Comparison of ENCODE assay signal across 11 cellular contexts in the genomic region with DNA sequence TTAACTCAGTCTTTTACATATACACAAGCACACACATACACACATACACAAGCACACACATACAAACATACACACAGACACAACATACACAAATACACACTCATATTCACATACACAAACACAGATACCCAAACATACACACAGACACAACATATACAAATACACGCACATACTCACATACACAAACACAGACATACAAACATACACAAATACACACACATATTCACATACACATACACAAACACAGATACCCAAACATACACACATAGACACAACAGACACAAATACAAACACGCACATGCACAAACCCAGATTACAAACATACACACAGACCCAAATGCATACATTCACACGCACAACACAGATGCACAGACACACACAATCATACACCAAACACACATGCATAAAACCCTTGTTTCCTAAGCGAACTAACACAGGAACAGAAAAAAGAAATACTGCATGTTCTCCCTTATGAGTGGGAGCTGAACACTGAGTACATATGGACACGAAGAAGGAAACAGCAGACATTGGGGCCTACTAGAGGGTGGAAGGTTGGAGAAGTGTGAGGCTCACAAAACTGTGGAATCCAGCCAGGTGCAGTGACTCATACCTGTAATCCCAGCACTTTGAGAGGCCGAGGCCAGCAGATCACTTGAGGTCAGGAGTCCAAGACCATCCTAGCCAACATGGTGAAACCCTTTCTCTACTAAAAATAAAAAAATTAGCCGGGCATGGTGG. TPM values are rescaled to one million over a fixed set of nuclear protein-coding genes. Genes with fewer than 3 reads are reported as not detected.
A peak's percentile ranks its signal among the peaks of the same experiment; 100 is the strongest.
DNase-seq lines count a peak whose midpoint lies in the region; ATAC-seq and TF ChIP-seq lines count a peak whose summit lies in the region.
"Had no signal": no experiment of that assay in that cellular context is flagged by ENCODE, and none has a peak within 500 bp of the region (broad histone marks: within the 10 kb centered on the region; RNA-seq: fewer than 3 reads in every experiment).

No MANE protein-coding gene starts in this region.

- TF ChIP-seq POLR2A in body of pancreas (IDR thresholded peaks at IDR 0.05) = no peak

- H3K4me1 ChIP-seq in body of pancreas = peaks cover 5% of the 10 kb centered on the region

- CTCF ChIA-PET in WTC11 (lab: Charles Lee) = interaction anchor here (1.1 to 20.2 kb wide), 2 partner anchors 153 to 181 kb away, joined by 3 to 537 read pairs; no protein-coding TSS in a partner anchor

- WGBS in body of pancreas, 2 donors = 54 to 63% methylated on average over 7 of the region's 7 CpGs

- H3K27ac ChIP-seq in body of pancreas = peak overlapping the region in 1 of 4 donors; percentile 32
- H3K27ac ChIP-seq: heart right ventricle had no signal

- H3K27me3 ChIP-seq in body of pancreas = no peaks in the 10 kb centered on the region

- H3K36me3 ChIP-seq in body of pancreas (replicated peaks in 1 of 2; ENCODE audit: insufficient read depth in 1 of 2, low read depth in 2 of 2) = no peaks in the 10 kb centered on the region
- H3K36me3 ChIP-seq: heart right ventricle had no signal

- no peaks in the 10 kb centered on the region for H3K27me3 Mint-ChIP-seq in WTC11 (ENCODE audit: low read depth)

- intact Hi-C loops in body of pancreas (cut with DNase I) = loop anchor here (10.0 kb wide), 1 partner anchor 439 kb away; no protein-coding TSS in a partner anchor

- ATAC-seq in body of pancreas (peak; percentile 60), WTC11 (no peak), GM21423 (IDR thresholded peaks at IDR 0.05; ENCODE audit: unreplicated experiment) (no peak)

- no peak overlapping the region for H3K27ac Mint-ChIP-seq in WTC11

- no peaks in the 10 kb centered on the region; the same call in 1 of the 2 replicates for H3K4me1 Mint-ChIP-seq in WTC11

- no peak overlapping the region for H3K4me3 Mint-ChIP-seq in WTC11

- no peaks in the 10 kb centered on the region for H3K9me3 ChIP-seq in body of pancreas
- H3K9me3 ChIP-seq: heart right ventricle had no signal

- no peaks in the 10 kb centered on the region for H3K9me3 Mint-ChIP-seq in WTC11

- DNase-seq in EH (ENCODE audit: low read depth) (peak; percentile 44), M059J (ENCODE audit: low read depth) (peak; percentile 92), body of pancreas (peak; percentile 53 to 87 (median 71)), myocyte (ENCODE audit: low read depth) (peak; percentile 59), midbrain (lab: John Stamatoyannopoulos, UW) (no peak), WTC11 (ENCODE audit: low spot score) (no peak), nucleus accumbens (lab: John Stamatoyannopoulos, UW) (no peak)
- DNase-seq: anterior cingulate cortex, heart right ventricle, NCI-H1930 had no signal

- POLR2A ChIA-PET in WTC11 (lab: Charles Lee) = no interaction called here

- no peak overlapping the region for H3K4me3 ChIP-seq in body of pancreas
- H3K4me3 ChIP-seq: heart right ventricle had no signal

- no peaks in the 10 kb centered on the region for H3K36me3 Mint-ChIP-seq in WTC11

- TF ChIP-seq CTCF in body of pancreas (IDR thresholded peaks at IDR 0.05) = no peak
- no peak for TF ChIP-seq CTCF in WTC11 (IDR thresholded peaks at IDR 0.05)

TF ChIP-seq in WTC11, 78 proteins besides CTCF, POLR2A, EP300 and RAD21:
- TF ChIP-seq MXD4 (CRISPR knock-in tag; IDR thresholded peaks at IDR 0.05; ENCODE audit: borderline replicate concordance) (no peak), JAZF1 (CRISPR knock-in tag; IDR thresholded peaks at IDR 0.05) (no peak), PRRX2 (CRISPR knock-in tag; IDR thresholded peaks at IDR 0.05) (no peak), GRHL2 (CRISPR knock-in tag; IDR thresholded peaks at IDR 0.05; ENCODE audit: insufficient replicate concordance, severe bottlenecking) (no peak), ZNF416 (CRISPR knock-in tag; IDR thresholded peaks at IDR 0.05) (no peak), KAT7 (CRISPR knock-in tag; IDR thresholded peaks at IDR 0.05; ENCODE audit: borderline replicate concordance) (no peak), SMAD3 (CRISPR knock-in tag; IDR thresholded peaks at IDR 0.05; ENCODE audit: borderline replicate concordance) (no peak), OVOL2 (CRISPR knock-in tag; IDR thresholded peaks at IDR 0.05; ENCODE audit: borderline replicate concordance) (no peak), SP1 (CRISPR knock-in tag; conservative IDR thresholded peaks at IDR 0.05) (no peak), TCF7 (CRISPR knock-in tag; IDR thresholded peaks at IDR 0.05; ENCODE audit: low read depth) (no peak)
- TF ChIP-seq, protein P1, sequence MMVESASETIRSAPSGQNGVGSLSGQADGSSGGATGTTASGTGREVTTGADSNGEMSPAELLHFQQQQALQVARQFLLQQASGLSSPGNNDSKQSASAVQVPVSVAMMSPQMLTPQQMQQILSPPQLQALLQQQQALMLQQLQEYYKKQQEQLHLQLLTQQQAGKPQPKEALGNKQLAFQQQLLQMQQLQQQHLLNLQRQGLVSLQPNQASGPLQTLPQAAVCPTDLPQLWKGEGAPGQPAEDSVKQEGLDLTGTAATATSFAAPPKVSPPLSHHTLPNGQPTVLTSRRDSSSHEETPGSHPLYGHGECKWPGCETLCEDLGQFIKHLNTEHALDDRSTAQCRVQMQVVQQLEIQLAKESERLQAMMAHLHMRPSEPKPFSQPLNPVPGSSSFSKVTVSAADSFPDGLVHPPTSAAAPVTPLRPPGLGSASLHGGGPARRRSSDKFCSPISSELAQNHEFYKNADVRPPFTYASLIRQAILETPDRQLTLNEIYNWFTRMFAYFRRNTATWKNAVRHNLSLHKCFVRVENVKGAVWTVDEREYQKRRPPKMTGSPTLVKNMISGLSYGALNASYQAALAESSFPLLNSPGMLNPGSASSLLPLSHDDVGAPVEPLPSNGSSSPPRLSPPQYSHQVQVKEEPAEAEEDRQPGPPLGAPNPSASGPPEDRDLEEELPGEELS (CRISPR knock-in tag; IDR thresholded peaks at IDR 0.05) = no peak
- TF ChIP-seq, protein P2, sequence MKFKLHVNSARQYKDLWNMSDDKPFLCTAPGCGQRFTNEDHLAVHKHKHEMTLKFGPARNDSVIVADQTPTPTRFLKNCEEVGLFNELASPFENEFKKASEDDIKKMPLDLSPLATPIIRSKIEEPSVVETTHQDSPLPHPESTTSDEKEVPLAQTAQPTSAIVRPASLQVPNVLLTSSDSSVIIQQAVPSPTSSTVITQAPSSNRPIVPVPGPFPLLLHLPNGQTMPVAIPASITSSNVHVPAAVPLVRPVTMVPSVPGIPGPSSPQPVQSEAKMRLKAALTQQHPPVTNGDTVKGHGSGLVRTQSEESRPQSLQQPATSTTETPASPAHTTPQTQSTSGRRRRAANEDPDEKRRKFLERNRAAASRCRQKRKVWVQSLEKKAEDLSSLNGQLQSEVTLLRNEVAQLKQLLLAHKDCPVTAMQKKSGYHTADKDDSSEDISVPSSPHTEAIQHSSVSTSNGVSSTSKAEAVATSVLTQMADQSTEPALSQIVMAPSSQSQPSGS (CRISPR knock-in tag; IDR thresholded peaks at IDR 0.05; ENCODE audit: borderline replicate concordance, low read depth) = no peak
TF ChIP-seq in WTC11: peak in this region for 0.

RNA-seq across cellular contexts. Expression of gene PIM1, which starts 34.2 kb away (rescaled TPM):
- 15.2 and 22.0 TPM in 2 replicates for total RNA-seq in M059J (2014; rRNA removed; shearing (Covaris generic))
- total RNA-seq in body of pancreas (10 to 100 TPM in 1 of 2 donors, 1 to 10 TPM in 1; 7.3 to 10.6 TPM), myocyte (3.0 and 4.6 TPM in 2 replicates), WTC11 (2021) (64.7 to 81.2 TPM (median 78.1 TPM) in 3 replicates)
- polyA plus RNA-seq in myocyte (2012) = 6.6 TPM

RNA-seq across cellular contexts. Expression of gene TBC1D22B, which starts 53.4 kb away (rescaled TPM):
- total RNA-seq in M059J (2014; rRNA removed; shearing (Covaris generic)) = 10.7 and 13.9 TPM in 2 replicates
- 1 to 10 TPM; 8.0 to 8.2 TPM for total RNA-seq in body of pancreas
- total RNA-seq in myocyte = 8.4 and 9.8 TPM in 2 replicates
- 10.6 TPM for polyA plus RNA-seq in myocyte (2012)
- total RNA-seq in WTC11 (2021) = 16.4 to 18.7 TPM (median 16.7 TPM) in 3 replicates

RNA-seq across cellular contexts. Expression of gene TMEM217, which starts 53.8 kb away (rescaled TPM):
- total RNA-seq in M059J (2014; rRNA removed; shearing (Covaris generic)) = 1.3 and 1.4 TPM in 2 replicates
- total RNA-seq in body of pancreas = not detected
- 0.35 and 1.0 TPM in 2 replicates for total RNA-seq in myocyte
- 5.4 TPM for polyA plus RNA-seq in myocyte (2012)
- total RNA-seq in WTC11 (2021) = 0.55 to 0.99 TPM (median 0.61 TPM) in 3 replicates

Comparison
In these comparisons a context has a peak if more than half of its experiments do, and no peak if none do; other contexts are left out.
1. DNase-seq: peak in EH (single experiment), M059J (single experiment), body of pancreas (4 of 4) and myocyte (single experiment); none in midbrain (single experiment), WTC11 (single experiment) and nucleus accumbens (0 of 56).